In the genomic region with DNA sequence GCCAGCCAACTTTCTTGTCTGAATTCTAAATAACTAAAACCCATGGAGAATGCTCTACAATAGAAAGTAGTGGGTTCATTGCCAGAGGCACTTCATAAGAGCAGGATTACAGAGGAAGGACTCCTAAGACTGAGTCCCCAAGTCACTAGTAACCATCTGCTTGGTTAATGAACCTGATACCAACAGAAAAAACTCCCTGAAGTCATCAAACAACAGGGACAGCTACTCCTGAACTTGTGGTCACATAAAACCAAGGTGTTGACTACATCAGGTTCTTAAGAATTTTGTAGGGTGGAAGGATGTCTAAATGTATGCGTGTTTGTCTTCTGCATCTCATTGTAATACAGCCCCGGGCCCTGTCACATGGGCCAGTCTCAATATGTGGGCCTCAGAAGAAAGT, we compare ENCODE assay signal across 20 cellular contexts.
"Had no signal": no experiment of that assay in that cellular context is flagged by ENCODE, and none has a peak within 500 bp of the region (broad histone marks: within the 10 kb centered on the region; RNA-seq: fewer than 3 reads in every experiment).

No MANE protein-coding gene starts in this region.

- H3K9me3 ChIP-seq: esophagus muscularis mucosa, mucosa of descending colon, ovary, SK-N-SH, thoracic aorta, upper lobe of right lung had no signal

- H3K36me3 ChIP-seq: esophagus muscularis mucosa, ovary, thoracic aorta, upper lobe of right lung had no signal

- DNase-seq: activated effector memory CD4-positive, alpha-beta T cell treated with anti-CD3 and anti-CD28 coated beads, Interleukin-2, amount 50 U/mL, for 16 hours; cortex of kidney; effector CD4-positive, alpha-beta T cell; islet precursor cell; mucosa of descending colon; naive thymus-derived CD4-positive, alpha-beta T cell; ovary; SHP77; SK-N-SH; T-cell; T1000; upper lobe of right lung had no signal

- H3K27me3 Mint-ChIP-seq: brain had no signal

- H3K27ac Mint-ChIP-seq: activated naive CD8-positive, alpha-beta T cell; brain; naive thymus-derived CD4-positive, alpha-beta T cell; T-cell had no signal

- H3K36me3 Mint-ChIP-seq: brain; naive thymus-derived CD4-positive, alpha-beta T cell; T-cell had no signal

- ATAC-seq: left lobe of liver; mucosa of descending colon; naive thymus-derived CD4-positive, alpha-beta T cell; T-cell; upper lobe of right lung had no signal

- H3K4me3 Mint-ChIP-seq: activated naive CD8-positive, alpha-beta T cell; brain; central memory CD8-positive, alpha-beta T cell; naive thymus-derived CD4-positive, alpha-beta T cell; T-cell had no signal

- H3K9me3 Mint-ChIP-seq: brain; central memory CD8-positive, alpha-beta T cell had no signal

- H3K4me1 ChIP-seq: upper lobe of right lung had no signal

- H3K4me1 Mint-ChIP-seq: brain; central memory CD8-positive, alpha-beta T cell; naive thymus-derived CD4-positive, alpha-beta T cell; T-cell had no signal

- H3K4me3 ChIP-seq: esophagus muscularis mucosa, hepatocyte, mucosa of descending colon, ovary, thoracic aorta, upper lobe of right lung had no signal

- H3K27ac ChIP-seq: esophagus muscularis mucosa, hepatocyte, ovary, thoracic aorta, upper lobe of right lung, VCaP had no signal

- H3K27me3 ChIP-seq: esophagus muscularis mucosa, hepatocyte, ovary, upper lobe of right lung had no signal
